In genomic region chr5:79464695-79465332, GRCh38 we compare ENCODE assay signal across 8 cellular contexts. TPM values are rescaled to one million over a fixed set of nuclear protein-coding genes. Genes with fewer than 3 reads are reported as not detected.
A peak's percentile ranks its signal among the peaks of the same experiment; 100 is the strongest.
DNase-seq lines count a peak whose midpoint lies in the region; ATAC-seq and TF ChIP-seq lines count a peak whose summit lies in the region.

No MANE protein-coding gene starts in this region.

- POLR2A ChIA-PET in CD4-positive, alpha-beta T cell (lab: Charles Lee): no interaction called here

- H3K4me1 Mint-ChIP-seq in CD4-positive, alpha-beta T cell (ENCODE audit: low read depth): peaks cover 4% of the 10 kb centered on the region
- no peaks in the 10 kb centered on the region for H3K4me1 Mint-ChIP-seq in osteocyte (ENCODE audit: unreplicated experiment)
- H3K4me1 Mint-ChIP-seq in activated T-cell treated with anti-CD3 and anti-CD28 coated beads, Interleukin-2, amount 50 U/mL, for 4 hours (ENCODE audit: low read depth): no peaks in the 10 kb centered on the region

- no peaks in the 10 kb centered on the region for H3K9me3 ChIP-seq in CD4-positive, alpha-beta T cell (ENCODE audit: control insufficient read depth, low read length)
- H3K9me3 ChIP-seq in Peyer's patch: no peaks in the 10 kb centered on the region
- no peaks in the 10 kb centered on the region for H3K9me3 ChIP-seq in fibroblast of lung (ENCODE audit: control insufficient read depth, insufficient read depth, low read depth, low read length)

- H3K9ac ChIP-seq in fibroblast of lung (ENCODE audit: insufficient read depth, low read length): no peak overlapping the region

- H3K27me3 Mint-ChIP-seq in CD4-positive, alpha-beta T cell: peaks cover 5% of the 10 kb centered on the region
- H3K27me3 Mint-ChIP-seq in osteocyte (ENCODE audit: unreplicated experiment): no peaks in the 10 kb centered on the region
- H3K27me3 Mint-ChIP-seq in activated T-cell treated with anti-CD3 and anti-CD28 coated beads, Interleukin-2, amount 50 U/mL, for 4 hours (ENCODE audit: low read depth): peaks cover 2% of the 10 kb centered on the region

- no peak for DNase-seq in CD4-positive, alpha-beta T cell
- DNase-seq in HFF-Myc (ENCODE audit: extremely low read depth, low read depth): no peak
- no peak for DNase-seq in Peyer's patch
- DNase-seq in fibroblast of lung (ENCODE audit: low read depth in 2 of 2): peak in 1 of 2 donors; percentile 65
- DNase-seq in osteocyte (ENCODE audit: extremely low spot score, unreplicated experiment): no peak
- DNase-seq in activated T-cell treated with anti-CD3 and anti-CD28 coated beads, Interleukin-2, amount 50 U/mL, for 4 hours: no peak

- TF ChIP-seq CTCF in CD4-positive, alpha-beta T cell (IDR thresholded peaks at IDR 0.05): peak; percentile 57
- TF ChIP-seq CTCF in HFF-Myc (IDR thresholded peaks at IDR 0.05; ENCODE audit: low read depth, low read length, missing control alignments): peak; percentile 34
- peak; percentile 13 to 66 (median 58) for TF ChIP-seq CTCF in Peyer's patch (IDR thresholded peaks at IDR 0.05)
- TF ChIP-seq CTCF in fibroblast of lung (conservative IDR thresholded peaks at IDR 0.05 in 1 of 2, IDR thresholded peaks at IDR 0.05 in 1 of 2; ENCODE audit: low read depth in 1 of 2, low read length in 2 of 2): peak; percentile 31 to 65
- peak; percentile 71 for TF ChIP-seq CTCF in osteocyte (IDR thresholded peaks at IDR 0.05)

- CTCF ChIA-PET in CD4-positive, alpha-beta T cell (lab: Charles Lee): interaction anchor here (1.2 kb wide), 1 partner anchor 8 kb away, joined by 3 read pairs; no protein-coding TSS in a partner anchor

- no peaks in the 10 kb centered on the region for H3K36me3 ChIP-seq in Peyer's patch
- no peaks in the 10 kb centered on the region for H3K36me3 ChIP-seq in fibroblast of lung (ENCODE audit: control insufficient read depth, insufficient read depth, low read length)

- intact Hi-C loops in CD4-positive, alpha-beta T cell (cut with DNase I, micrococcal nuclease): loop anchor here (1.0 to 5.0 kb wide), 3 partner anchors 332 to 443 kb away; no protein-coding TSS in a partner anchor

- peak overlapping the region; percentile 36 for H2AFZ ChIP-seq in fibroblast of lung (ENCODE audit: low read length)

- H3K9me3 Mint-ChIP-seq in CD4-positive, alpha-beta T cell: no peaks in the 10 kb centered on the region
- no peaks in the 10 kb centered on the region for H3K9me3 Mint-ChIP-seq in osteocyte (ENCODE audit: unreplicated experiment)
- H3K9me3 Mint-ChIP-seq in activated T-cell treated with anti-CD3 and anti-CD28 coated beads, Interleukin-2, amount 50 U/mL, for 4 hours: no peaks in the 10 kb centered on the region

- no peaks in the 10 kb centered on the region for H3K36me3 Mint-ChIP-seq in CD4-positive, alpha-beta T cell (ENCODE audit: low read depth)
- H3K36me3 Mint-ChIP-seq in osteocyte (ENCODE audit: unreplicated experiment): no peaks in the 10 kb centered on the region
- no peaks in the 10 kb centered on the region for H3K36me3 Mint-ChIP-seq in activated T-cell treated with anti-CD3 and anti-CD28 coated beads, Interleukin-2, amount 50 U/mL, for 4 hours (ENCODE audit: insufficient read depth)

- no peak overlapping the region for H3K27ac Mint-ChIP-seq in CD4-positive, alpha-beta T cell
- no peak overlapping the region for H3K27ac Mint-ChIP-seq in osteocyte (ENCODE audit: unreplicated experiment)

- H3K79me2 ChIP-seq in fibroblast of lung (ENCODE audit: control insufficient read depth, insufficient read depth, low read length): no peaks in the 10 kb centered on the region

- H3K4me1 ChIP-seq in Peyer's patch (no peaks in the 10 kb centered on the region), fibroblast of lung (ENCODE audit: control insufficient read depth, extremely low read depth, insufficient read depth, low read length) (no peaks in the 10 kb centered on the region)

- no peak overlapping the region for H3K4me3 ChIP-seq in HFF-Myc (replicated peaks; ENCODE audit: low read depth, low read length)
- no peak overlapping the region for H3K4me3 ChIP-seq in Peyer's patch
- H3K4me3 ChIP-seq in fibroblast of lung (replicated peaks in 1 of 4; ENCODE audit: control extremely low read depth in 1 of 4, insufficient read depth in 1 of 4, low read depth in 3 of 4, low read length in 4 of 4): no peak overlapping the region

- H4K20me1 ChIP-seq in fibroblast of lung (ENCODE audit: control insufficient read depth, extremely low read depth, insufficient read depth, low read length): no peaks in the 10 kb centered on the region

- H3K4me3 Mint-ChIP-seq in CD4-positive, alpha-beta T cell: no peak overlapping the region
- H3K4me3 Mint-ChIP-seq in osteocyte (ENCODE audit: unreplicated experiment): no peak overlapping the region
- H3K4me3 Mint-ChIP-seq in activated T-cell treated with anti-CD3 and anti-CD28 coated beads, Interleukin-2, amount 50 U/mL, for 4 hours: no peak overlapping the region

- peak; percentile 43 for ATAC-seq in CD4-positive, alpha-beta T cell (ENCODE audit: poor library complexity)
- no peak for ATAC-seq in activated T-cell treated with anti-CD3 and anti-CD28 coated beads, Interleukin-2, amount 50 U/mL, for 4 hours
- ATAC-seq in GM21737 (IDR thresholded peaks at IDR 0.05; ENCODE audit: unreplicated experiment) (no peak), HG02981 (IDR thresholded peaks at IDR 0.05; ENCODE audit: unreplicated experiment) (no peak)

- no peaks in the 10 kb centered on the region for H3K27me3 ChIP-seq in CD4-positive, alpha-beta T cell (ENCODE audit: control insufficient read depth, insufficient read depth, low read length)
- H3K27me3 ChIP-seq in Peyer's patch: no peaks in the 10 kb centered on the region
- no peaks in the 10 kb centered on the region for H3K27me3 ChIP-seq in fibroblast of lung (ENCODE audit: control insufficient read depth, insufficient read depth, low read length)

- TF ChIP-seq POLR2A in Peyer's patch (IDR thresholded peaks at IDR 0.05): no peak

- H3K4me2 ChIP-seq in fibroblast of lung (ENCODE audit: extremely low read depth, insufficient read depth, low read length): peak overlapping the region; percentile 15

- H3K27ac ChIP-seq in CD4-positive, alpha-beta T cell (ENCODE audit: low read depth, low read length): no peak overlapping the region
- H3K27ac ChIP-seq in Peyer's patch (no peak overlapping the region), fibroblast of lung (ENCODE audit: insufficient read depth, low read length) (no peak overlapping the region)

RNA-seq across cellular contexts. Expression of gene HOMER1, which starts 49.1 kb away (rescaled TPM):
- 1 to 10 TPM; 2.1 TPM for total RNA-seq in CD4-positive, alpha-beta T cell
- total RNA-seq in Peyer's patch: 10 to 100 TPM in 1 of 4 donors, 1 to 10 TPM in 3; 1.0 to 23.1 (median 1.6) TPM
- 6.8 and 8.7 TPM in 2 replicates for total RNA-seq in fibroblast of lung
- polyA plus RNA-seq in fibroblast of lung: 3.8 and 3.9 TPM in 2 replicates
- 2.6 and 3.0 TPM in 2 replicates for polyA plus RNA-seq in fibroblast of lung (2012)
- polyA minus RNA-seq in fibroblast of lung (ENCODE audit: low replicate concordance): 0.12 and 1.9 TPM in 2 replicates
- total RNA-seq in osteocyte: 7.2 and 8.5 TPM in 2 replicates
- total RNA-seq in activated T-cell treated with anti-CD3 and anti-CD28 coated beads, Interleukin-2, amount 50 U/mL, for 4 hours: 10 to 100 TPM; 12.1 to 16.7 (median 14.9) TPM
